8 cellular contexts compared by ENCODE assay signal in genomic region chr12:25276199-25276937, GRCh38. TPM values are rescaled to one million over a fixed set of nuclear protein-coding genes. Genes with fewer than 3 reads are reported as not detected.
A peak's percentile ranks its signal among the peaks of the same experiment; 100 is the strongest.
DNase-seq lines count a peak whose midpoint lies in the region; ATAC-seq and TF ChIP-seq lines count a peak whose summit lies in the region.

No MANE protein-coding gene starts in this region.

- DNase-seq in SKM-1 treated with dmso at 0.1 percent for 144 hours (lab: John Stamatoyannopoulos, UW; ENCODE audit: unreplicated experiment) (peak; percentile 0), SKM-1 (lab: John Stamatoyannopoulos, UW; ENCODE audit: unreplicated experiment) (no peak), NCI-H510A treated with DMSO at 0.1 percent for 48 hours (lab: John Stamatoyannopoulos, UW) (peak; percentile 82), right lobe of liver (peak in 2 of 3 donors; percentile 46 to 56), dorsolateral prefrontal cortex (no peak)
- peak; percentile 82 for DNase-seq in activated effector memory CD4-positive, alpha-beta T cell treated with anti-CD3 and anti-CD28 coated beads, Interleukin-2, amount 50 U/mL, for 16 hours

- H3K4me3 ChIP-seq in right lobe of liver (no peak overlapping the region), dorsolateral prefrontal cortex (no peak overlapping the region)

- no peak for TF ChIP-seq POLR2A in right lobe of liver (IDR thresholded peaks at IDR 0.05)

- H3K27ac ChIP-seq in right lobe of liver (peak overlapping the region in 1 of 3 donors; percentile 2), dorsolateral prefrontal cortex (no peak overlapping the region)

- H3K36me3 ChIP-seq in right lobe of liver = no peaks in the 10 kb centered on the region

- H3K9me3 ChIP-seq in right lobe of liver = no peaks in the 10 kb centered on the region

- H3K27ac Mint-ChIP-seq in stimulated activated naive CD8-positive, alpha-beta T cell treated with anti-CD3 and anti-CD28 coated beads, Interleukin-15, Interleukin-2, amounts not matched to agents 100 ng/mL and 50 ng/mL, for 24 hours = peak overlapping the region; percentile 59

- peak overlapping the region; percentile 24 for H3K4me3 Mint-ChIP-seq in stimulated activated naive CD8-positive, alpha-beta T cell treated with anti-CD3 and anti-CD28 coated beads, Interleukin-15, Interleukin-2, amounts not matched to agents 100 ng/mL and 50 ng/mL, for 24 hours

- peaks cover 27% of the 10 kb centered on the region for H3K4me1 Mint-ChIP-seq in stimulated activated naive CD8-positive, alpha-beta T cell treated with anti-CD3 and anti-CD28 coated beads, Interleukin-15, Interleukin-2, amounts not matched to agents 100 ng/mL and 50 ng/mL, for 24 hours (ENCODE audit: low read depth)

- ATAC-seq in right lobe of liver (peak; percentile 44 to 67 (median 58)), HG03039 (IDR thresholded peaks at IDR 0.05; ENCODE audit: unreplicated experiment) (no peak)

- TF ChIP-seq CTCF in right lobe of liver (IDR thresholded peaks at IDR 0.05) = no peak
- TF ChIP-seq CTCF in dorsolateral prefrontal cortex (IDR thresholded peaks at IDR 0.05 in 54 of 56, conservative IDR thresholded peaks at IDR 0.05 in 2 of 56; ENCODE audit: low read depth in 1 of 56, partially characterized antibody in 56 of 56) = no peak

- H3K36me3 Mint-ChIP-seq in stimulated activated naive CD8-positive, alpha-beta T cell treated with anti-CD3 and anti-CD28 coated beads, Interleukin-15, Interleukin-2, amounts not matched to agents 100 ng/mL and 50 ng/mL, for 24 hours (ENCODE audit: low read depth) = no peaks in the 10 kb centered on the region

- intact Hi-C loops in right lobe of liver (cut with DNase I) (no loop called here), dorsolateral prefrontal cortex (cut with DNase I) (no loop called here)

- H3K27me3 ChIP-seq in right lobe of liver (no peaks in the 10 kb centered on the region), dorsolateral prefrontal cortex (no peaks in the 10 kb centered on the region)

- no peaks in the 10 kb centered on the region for H3K27me3 Mint-ChIP-seq in stimulated activated naive CD8-positive, alpha-beta T cell treated with anti-CD3 and anti-CD28 coated beads, Interleukin-15, Interleukin-2, amounts not matched to agents 100 ng/mL and 50 ng/mL, for 24 hours

- H3K9me3 Mint-ChIP-seq in stimulated activated naive CD8-positive, alpha-beta T cell treated with anti-CD3 and anti-CD28 coated beads, Interleukin-15, Interleukin-2, amounts not matched to agents 100 ng/mL and 50 ng/mL, for 24 hours = no peaks in the 10 kb centered on the region

- WGBS in right lobe of liver (ENCODE audit: insufficient coverage, low coverage, low lambda C conversion rate, missing lambda C conversion rate) = 63% methylated on average over 4 of the region's 4 CpGs

- H3K4me1 ChIP-seq in right lobe of liver = peaks cover 0 to 21% (median 0%) of the 10 kb centered on the region in 4 donors

RNA-seq across cellular contexts. Expression of gene KRAS, which starts 25.6 kb away (rescaled TPM):
- total RNA-seq in right lobe of liver (10 to 100 TPM; 10.1 to 28.8 (median 10.9) TPM), dorsolateral prefrontal cortex (10 to 100 TPM; 17.4 to 48.2 (median 32.9) TPM)

Comparison
In these comparisons a context has a peak if more than half of its experiments do, and no peak if none do; other contexts are left out.
1. DNase-seq: peak in SKM-1 treated with dmso at 0.1 percent for 144 hours (single experiment), NCI-H510A treated with DMSO at 0.1 percent for 48 hours (single experiment), activated effector memory CD4-positive, alpha-beta T cell treated with anti-CD3 and anti-CD28 coated beads, Interleukin-2, amount 50 U/mL, for 16 hours (single experiment) and right lobe of liver (2 of 3); none in SKM-1 (single experiment) and dorsolateral prefrontal cortex (0 of 10).